ENCODE assay signal across 10 cellular contexts in genomic region chr18:25231327-25231691, GRCh38.
DNase-seq lines count a peak whose midpoint lies in the region; ATAC-seq and TF ChIP-seq lines count a peak whose summit lies in the region.
"Had no signal": no experiment of that assay in that cellular context is flagged by ENCODE, and none has a peak within 500 bp of the region (broad histone marks: within the 10 kb centered on the region; RNA-seq: fewer than 3 reads in every experiment).

No MANE protein-coding gene starts in this region.

- H3K4me3 ChIP-seq in AG04450 (ENCODE audit: low read depth, low read length) = peak overlapping the region; percentile 32
- H3K4me3 ChIP-seq in esophagus muscularis mucosa = peak overlapping the region in 1 of 4 donors; percentile 15

- POLR2A ChIA-PET in AG04450 (lab: Yijun Ruan, JAX) = no interaction called here

- ATAC-seq in HG03095 (IDR thresholded peaks at IDR 0.05; ENCODE audit: unreplicated experiment) = no peak
- no peak for ATAC-seq in HG02763 (IDR thresholded peaks at IDR 0.05; ENCODE audit: unreplicated experiment)

- no peaks in the 10 kb centered on the region for H3K9me3 ChIP-seq in AG04450 (ENCODE audit: control insufficient read depth, insufficient read depth, low read length)
- H3K9me3 ChIP-seq in esophagus muscularis mucosa = no peaks in the 10 kb centered on the region

- H3K36me3 Mint-ChIP-seq in osteocyte (ENCODE audit: unreplicated experiment) = peaks cover 10% of the 10 kb centered on the region
- H3K36me3 Mint-ChIP-seq: activated naive CD4-positive, alpha-beta T cell treated with anti-CD3 and anti-CD28 coated beads, Interleukin-2, amount 10 ng/mL, durations not matched to agents 7 days and 5 days had no signal

- H3K36me3 ChIP-seq in esophagus muscularis mucosa = peaks cover 0 to 13% (median 5%) of the 10 kb centered on the region in 4 donors

- WGBS in esophagus muscularis mucosa = 64% methylated on average over 5 of the region's 5 CpGs

- H3K27me3 Mint-ChIP-seq in osteocyte (ENCODE audit: unreplicated experiment) = no peaks in the 10 kb centered on the region

- no peak for TF ChIP-seq CTCF in AG04450 (IDR thresholded peaks at IDR 0.05; ENCODE audit: low read depth, low read length)
- TF ChIP-seq CTCF in esophagus muscularis mucosa (IDR thresholded peaks at IDR 0.05) = no peak
- no peak for TF ChIP-seq CTCF in osteocyte (IDR thresholded peaks at IDR 0.05)

- peak overlapping the region; percentile 96 for H3K27ac Mint-ChIP-seq in osteocyte (ENCODE audit: unreplicated experiment)
- H3K27ac Mint-ChIP-seq: activated naive CD4-positive, alpha-beta T cell treated with anti-CD3 and anti-CD28 coated beads, Interleukin-2, amount 10 ng/mL, durations not matched to agents 7 days and 5 days had no signal

- peak overlapping the region; percentile 50 for H3K4me3 Mint-ChIP-seq in osteocyte (ENCODE audit: unreplicated experiment)
- H3K4me3 Mint-ChIP-seq: activated naive CD4-positive, alpha-beta T cell treated with anti-CD3 and anti-CD28 coated beads, Interleukin-2, amount 10 ng/mL, durations not matched to agents 7 days and 5 days had no signal

- H3K4me1 ChIP-seq in esophagus muscularis mucosa = peaks cover 16 to 42% (median 33%) of the 10 kb centered on the region in 4 donors

- CTCF ChIA-PET in AG04450 (lab: Charles Lee) = no interaction called here

- no peak for TF ChIP-seq EP300 in esophagus muscularis mucosa (IDR thresholded peaks at IDR 0.05)

- no peak for TF ChIP-seq POLR2A in esophagus muscularis mucosa (IDR thresholded peaks at IDR 0.05; ENCODE audit: low read depth)
- TF ChIP-seq POLR2A in erythroblast (IDR thresholded peaks at IDR 0.05; ENCODE audit: low read length) = no peak

- H3K9me3 Mint-ChIP-seq in osteocyte (ENCODE audit: unreplicated experiment) = no peaks in the 10 kb centered on the region
- H3K9me3 Mint-ChIP-seq: activated naive CD4-positive, alpha-beta T cell treated with anti-CD3 and anti-CD28 coated beads, Interleukin-2, amount 10 ng/mL, durations not matched to agents 7 days and 5 days had no signal

- H3K4me1 Mint-ChIP-seq in osteocyte (ENCODE audit: unreplicated experiment) = peaks cover 56% of the 10 kb centered on the region
- H3K4me1 Mint-ChIP-seq: activated naive CD4-positive, alpha-beta T cell treated with anti-CD3 and anti-CD28 coated beads, Interleukin-2, amount 10 ng/mL, durations not matched to agents 7 days and 5 days had no signal

- peak overlapping the region; percentile 81 for H3K27ac ChIP-seq in AG04450 (ENCODE audit: low read depth, low read length)
- peak overlapping the region; percentile 50 to 72 (median 58) for H3K27ac ChIP-seq in esophagus muscularis mucosa (replicated peaks in 1 of 4)

- intact Hi-C loops in esophagus muscularis mucosa (cut with DNase I) = loop anchor here (10.0 kb wide), 1 partner anchor 113 kb away; no protein-coding TSS in a partner anchor

- H3K27me3 ChIP-seq in AG04450 (ENCODE audit: control insufficient read depth, insufficient read depth, low read length) (no peaks in the 10 kb centered on the region), esophagus muscularis mucosa (no peaks in the 10 kb centered on the region)

- DNase-seq in AG04450 (ENCODE audit: low read depth, low spot score) = no peak
- peak; percentile 66 for DNase-seq in NCI-H524 treated with DMSO at 0.1 percent for 48 hours (lab: John Stamatoyannopoulos, UW)
- no peak for DNase-seq in esophagus muscularis mucosa (ENCODE audit: extremely low spot score)
- DNase-seq in osteocyte (ENCODE audit: extremely low spot score, unreplicated experiment) = no peak
- DNase-seq in GM19240 (ENCODE audit: insufficient read length, low spot score) = no peak
- DNase-seq in erythroblast (lab: John Stamatoyannopoulos, UW) = no peak
- DNase-seq: activated naive CD4-positive, alpha-beta T cell treated with anti-CD3 and anti-CD28 coated beads, Interleukin-2, amount 10 ng/mL, durations not matched to agents 7 days and 5 days; NCI-H2081 treated with DMSO at 0.1 percent for 48 hours had no signal
